1 cellular context compared by ENCODE assay signal in the genomic region with DNA sequence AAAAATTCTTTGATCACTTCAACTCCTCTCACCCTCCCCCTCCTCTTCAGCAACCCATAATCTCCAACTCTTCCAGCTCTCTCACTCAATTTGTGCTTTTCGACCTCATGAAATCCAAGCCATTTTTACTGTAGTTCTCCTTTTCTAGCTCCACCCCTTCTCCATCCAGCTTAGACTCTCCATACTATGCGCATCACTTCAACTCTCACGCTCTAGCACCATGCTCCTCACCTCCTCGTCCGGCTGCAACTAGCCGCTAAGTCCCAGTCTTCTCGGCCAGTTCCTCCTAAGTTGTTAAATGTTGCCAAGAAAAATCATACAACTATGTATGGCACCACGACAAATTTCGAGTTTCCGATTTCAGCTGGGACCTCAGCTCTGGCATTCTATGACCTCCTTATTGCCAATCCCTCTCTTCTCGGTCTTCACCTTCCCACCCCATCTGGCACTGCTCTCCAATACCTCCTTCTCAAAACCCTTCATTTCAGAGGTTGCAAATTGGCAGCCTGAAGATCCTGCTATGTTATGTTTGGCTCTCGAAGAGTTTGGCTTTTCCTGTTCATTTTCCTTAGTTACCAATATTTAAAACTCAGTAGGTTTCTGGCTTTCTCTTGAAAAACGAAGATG.
TF ChIP-seq lines count a peak whose summit lies in the region.

No MANE protein-coding gene starts in this region.

TF ChIP-seq in HEK293, 187 proteins besides CTCF, POLR2A, EP300 and RAD21 (continued from another document):
- TF ChIP-seq, protein P1, sequence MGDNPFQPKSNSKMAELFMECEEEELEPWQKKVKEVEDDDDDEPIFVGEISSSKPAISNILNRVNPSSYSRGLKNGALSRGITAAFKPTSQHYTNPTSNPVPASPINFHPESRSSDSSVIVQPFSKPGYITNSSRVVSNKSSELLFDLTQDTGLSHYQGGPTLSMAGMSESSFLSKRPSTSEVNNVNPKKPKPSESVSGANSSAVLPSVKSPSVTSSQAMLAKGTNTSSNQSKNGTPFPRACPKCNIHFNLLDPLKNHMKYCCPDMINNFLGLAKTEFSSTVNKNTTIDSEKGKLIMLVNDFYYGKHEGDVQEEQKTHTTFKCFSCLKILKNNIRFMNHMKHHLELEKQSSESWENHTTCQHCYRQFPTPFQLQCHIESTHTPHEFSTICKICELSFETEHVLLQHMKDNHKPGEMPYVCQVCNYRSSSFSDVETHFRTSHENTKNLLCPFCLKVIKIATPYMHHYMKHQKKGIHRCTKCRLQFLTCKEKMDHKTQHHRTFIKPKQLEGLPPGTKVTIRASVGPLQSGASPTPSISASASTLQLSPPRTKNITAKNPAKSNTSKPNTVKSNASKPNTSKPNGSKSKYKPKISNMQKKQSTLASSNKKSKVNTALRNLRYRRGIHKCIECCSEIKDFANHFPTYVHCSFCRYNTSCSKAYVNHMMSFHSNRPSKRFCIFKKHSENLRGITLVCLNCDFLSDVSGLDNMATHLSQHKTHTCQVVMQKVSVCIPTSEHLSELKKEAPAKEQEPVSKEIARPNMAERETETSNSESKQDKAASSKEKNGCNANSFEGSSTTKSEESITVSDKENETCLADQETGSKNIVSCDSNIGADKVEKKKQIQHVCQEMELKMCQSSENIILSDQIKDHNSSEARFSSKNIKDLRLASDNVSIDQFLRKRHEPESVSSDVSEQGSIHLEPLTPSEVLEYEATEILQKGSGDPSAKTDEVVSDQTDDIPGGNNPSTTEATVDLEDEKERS (tag by site-specific recombination; IDR thresholded peaks at IDR 0.05) = no peak
- no peak for TF ChIP-seq ZNF610 (tag by site-specific recombination; IDR thresholded peaks at IDR 0.05; ENCODE audit: borderline replicate concordance)
- no peak for TF ChIP-seq ZNF558 (tag by site-specific recombination; IDR thresholded peaks at IDR 0.05)
- TF ChIP-seq ZNF214 (tag by site-specific recombination; IDR thresholded peaks at IDR 0.05; ENCODE audit: borderline replicate concordance) = no peak
- no peak for TF ChIP-seq ZNF529 (tag by site-specific recombination; IDR thresholded peaks at IDR 0.05; ENCODE audit: insufficient replicate concordance)
- TF ChIP-seq ZNF132 (tag by site-specific recombination; IDR thresholded peaks at IDR 0.05; ENCODE audit: borderline replicate concordance) = no peak
- TF ChIP-seq, protein P2, sequence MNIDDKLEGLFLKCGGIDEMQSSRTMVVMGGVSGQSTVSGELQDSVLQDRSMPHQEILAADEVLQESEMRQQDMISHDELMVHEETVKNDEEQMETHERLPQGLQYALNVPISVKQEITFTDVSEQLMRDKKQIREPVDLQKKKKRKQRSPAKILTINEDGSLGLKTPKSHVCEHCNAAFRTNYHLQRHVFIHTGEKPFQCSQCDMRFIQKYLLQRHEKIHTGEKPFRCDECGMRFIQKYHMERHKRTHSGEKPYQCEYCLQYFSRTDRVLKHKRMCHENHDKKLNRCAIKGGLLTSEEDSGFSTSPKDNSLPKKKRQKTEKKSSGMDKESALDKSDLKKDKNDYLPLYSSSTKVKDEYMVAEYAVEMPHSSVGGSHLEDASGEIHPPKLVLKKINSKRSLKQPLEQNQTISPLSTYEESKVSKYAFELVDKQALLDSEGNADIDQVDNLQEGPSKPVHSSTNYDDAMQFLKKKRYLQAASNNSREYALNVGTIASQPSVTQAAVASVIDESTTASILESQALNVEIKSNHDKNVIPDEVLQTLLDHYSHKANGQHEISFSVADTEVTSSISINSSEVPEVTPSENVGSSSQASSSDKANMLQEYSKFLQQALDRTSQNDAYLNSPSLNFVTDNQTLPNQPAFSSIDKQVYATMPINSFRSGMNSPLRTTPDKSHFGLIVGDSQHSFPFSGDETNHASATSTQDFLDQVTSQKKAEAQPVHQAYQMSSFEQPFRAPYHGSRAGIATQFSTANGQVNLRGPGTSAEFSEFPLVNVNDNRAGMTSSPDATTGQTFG (tag by site-specific recombination; IDR thresholded peaks at IDR 0.05; ENCODE audit: borderline replicate concordance) = no peak
- TF ChIP-seq, protein P3, sequence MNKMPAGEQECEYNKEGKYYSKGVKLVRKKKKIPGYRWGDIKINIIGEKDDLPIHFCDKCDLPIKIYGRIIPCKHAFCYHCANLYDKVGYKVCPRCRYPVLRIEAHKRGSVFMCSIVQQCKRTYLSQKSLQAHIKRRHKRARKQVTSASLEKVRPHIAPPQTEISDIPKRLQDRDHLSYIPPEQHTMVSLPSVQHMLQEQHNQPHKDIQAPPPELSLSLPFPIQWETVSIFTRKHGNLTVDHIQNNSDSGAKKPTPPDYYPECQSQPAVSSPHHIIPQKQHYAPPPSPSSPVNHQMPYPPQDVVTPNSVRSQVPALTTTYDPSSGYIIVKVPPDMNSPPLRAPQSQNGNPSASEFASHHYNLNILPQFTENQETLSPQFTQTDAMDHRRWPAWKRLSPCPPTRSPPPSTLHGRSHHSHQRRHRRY (tag by site-specific recombination; IDR thresholded peaks at IDR 0.05) = no peak
- no peak for TF ChIP-seq ZNF324 (tag by site-specific recombination; IDR thresholded peaks at IDR 0.05)
- TF ChIP-seq ZNF626 (tag by site-specific recombination; IDR thresholded peaks at IDR 0.05) = no peak
- TF ChIP-seq ZNF830 (tag by site-specific recombination; IDR thresholded peaks at IDR 0.05; ENCODE audit: low read depth) = no peak
- TF ChIP-seq ZSCAN16 (tag by site-specific recombination; IDR thresholded peaks at IDR 0.05) = no peak
- TF ChIP-seq WT1 (tag by site-specific recombination; IDR thresholded peaks at IDR 0.05) = no peak
- TF ChIP-seq ZNF549 (tag by site-specific recombination; IDR thresholded peaks at IDR 0.05) = no peak
- no peak for TF ChIP-seq ZNF837 (tag by site-specific recombination; IDR thresholded peaks at IDR 0.05)
